In genomic region chr5:143402464-143403356, GRCh38 we compare ENCODE assay signal across 8 cellular contexts. TPM values are rescaled to one million over a fixed set of nuclear protein-coding genes. Genes with fewer than 3 reads are reported as not detected.
DNase-seq lines count a peak whose midpoint lies in the region; ATAC-seq and TF ChIP-seq lines count a peak whose summit lies in the region.

No MANE protein-coding gene starts in this region.

- no peaks in the 10 kb centered on the region for H3K36me3 ChIP-seq in transverse colon

- H3K27me3 ChIP-seq in transverse colon, result no peaks in the 10 kb centered on the region

- no peak for TF ChIP-seq EP300 in transverse colon (IDR thresholded peaks at IDR 0.05; ENCODE audit: low read depth)

- peak overlapping the region; percentile 89 for H3K27ac Mint-ChIP-seq in activated naive CD4-positive, alpha-beta T cell treated with anti-CD3 and anti-CD28 coated beads, Interleukin-2, amount 50 U/mL, for 24 hours

- H3K4me1 ChIP-seq in transverse colon, result peaks cover 0 to 38% (median 12%) of the 10 kb centered on the region in 4 donors

- H3K9me3 ChIP-seq in transverse colon, result no peaks in the 10 kb centered on the region

- H3K4me3 ChIP-seq in transverse colon, result peak overlapping the region; percentile 64 to 90 (median 86)

- DNase-seq in CD1c-positive myeloid dendritic cell (ENCODE audit: extremely low spot score) (peak; percentile 76), SK-N-DZ (ENCODE audit: low spot score) (peak; percentile 35), head of caudate nucleus (peak; percentile 32 to 82 (median 62)), nucleus accumbens (lab: John Stamatoyannopoulos, UW) (peak in 51 of 56 donors; percentile 1 to 83 (median 62)), transverse colon (peak; percentile 62)

- H3K36me3 Mint-ChIP-seq in activated naive CD4-positive, alpha-beta T cell treated with anti-CD3 and anti-CD28 coated beads, Interleukin-2, amount 50 U/mL, for 24 hours, result peaks cover 18% of the 10 kb centered on the region

- no peaks in the 10 kb centered on the region for H3K27me3 Mint-ChIP-seq in activated naive CD4-positive, alpha-beta T cell treated with anti-CD3 and anti-CD28 coated beads, Interleukin-2, amount 50 U/mL, for 24 hours

- peaks cover 59% of the 10 kb centered on the region for H3K4me1 Mint-ChIP-seq in activated naive CD4-positive, alpha-beta T cell treated with anti-CD3 and anti-CD28 coated beads, Interleukin-2, amount 50 U/mL, for 24 hours

- H3K27ac ChIP-seq in transverse colon, result peak overlapping the region; percentile 96 to 99 (median 98)

- ATAC-seq in HG03025 (IDR thresholded peaks at IDR 0.05; ENCODE audit: low FRiP score, unreplicated experiment) (peak; percentile 3), GM19023 (IDR thresholded peaks at IDR 0.05; ENCODE audit: unreplicated experiment) (no peak)

- peak; percentile 28 for TF ChIP-seq POLR2A in transverse colon (IDR thresholded peaks at IDR 0.05)

- intact Hi-C loops in head of caudate nucleus (cut with DNase I), result loop anchor here (10.0 kb wide), 2 partner anchors 398 to 422 kb away; no protein-coding TSS in a partner anchor
- intact Hi-C loops in transverse colon (cut with DNase I; ENCODE audit: low total_unique reads), result loop anchor here (5.0 kb wide), 1 partner anchor 380 kb away; no protein-coding TSS in a partner anchor

- no peaks in the 10 kb centered on the region for H3K9me3 Mint-ChIP-seq in activated naive CD4-positive, alpha-beta T cell treated with anti-CD3 and anti-CD28 coated beads, Interleukin-2, amount 50 U/mL, for 24 hours

- H3K4me3 Mint-ChIP-seq in activated naive CD4-positive, alpha-beta T cell treated with anti-CD3 and anti-CD28 coated beads, Interleukin-2, amount 50 U/mL, for 24 hours, result peak overlapping the region; percentile 95

- in situ Hi-C loops in transverse colon (cut with MboI; ENCODE audit: low pct_ligation_motif_present in 1 of 4, low pct_unique_long_range_greater_than_20kb in 1 of 4, low sequenced_read_pairs in 3 of 4), result loop anchor here in 2 of 4 donors (10.0 to 25.0 kb wide), 3 partner anchors 390 to 760 kb away; partner anchors contain the start of genes KCTD16 (in 1 of the 2) and YIPF5 (in 1 of the 2)

- no peak for TF ChIP-seq CTCF in transverse colon (IDR thresholded peaks at IDR 0.05)

- whole genome bisulfite sequencing in transverse colon (ENCODE audit: low coverage in 1 of 2), 2 donors, result 0% methylated on average over 80 of the region's 86 CpGs; no CpG with 5 or more reads in 1 of the 2 donors

RNA-seq across cellular contexts. Expression of gene NR3C1, which starts 0.8 kb away (rescaled TPM):
- 3.9 and 4.6 TPM in 2 replicates for polyA plus RNA-seq in SK-N-DZ (2014; cell fraction: cytosol; rRNA removed)
- 4.1 and 4.4 TPM in 2 replicates for polyA plus RNA-seq in SK-N-DZ (2014; cell fraction: nucleus; rRNA removed)
- total RNA-seq in transverse colon, result 10 to 100 TPM in 3 of 4 donors, 1 to 10 TPM in 1; 8.4 to 37.7 (median 30.3) TPM
